Comparison of ENCODE assay signal across 11 cellular contexts in genomic region chr6:130261558-130261957, GRCh38. TPM values are rescaled to one million over a fixed set of nuclear protein-coding genes. Genes with fewer than 3 reads are reported as not detected.
A peak's percentile ranks its signal among the peaks of the same experiment; 100 is the strongest.
DNase-seq lines count a peak whose midpoint lies in the region; ATAC-seq, FAIRE-seq and TF ChIP-seq lines count a peak whose summit lies in the region.
"Not testable (repeated sequence)": the region's sequence is repeated elsewhere in the genome, so short reads cannot be mapped to it uniquely, and the experiment has no call there.
"Had no signal": no experiment of that assay in that cellular context is flagged by ENCODE, and none has a peak within 500 bp of the region (broad histone marks: within the 10 kb centered on the region; RNA-seq: fewer than 3 reads in every experiment).

No MANE protein-coding gene starts in this region.

- TF ChIP-seq CTCF in A549 (IDR thresholded peaks at IDR 0.05); GM06990 (IDR thresholded peaks at IDR 0.05; ENCODE audit: insufficient read depth, low read length, poor library complexity, severe bottlenecking); activated B cell treated with CpG ODN at 0.5 μM for 24 hours (IDR thresholded peaks at IDR 0.05); endodermal cell (conservative IDR thresholded peaks at IDR 0.05); natural killer cell (IDR thresholded peaks at IDR 0.05): not testable (repeated sequence)

- CTCF ChIA-PET in A549 (lab: Yijun Ruan, JAX); activated B cell treated with CpG ODN at 0.5 μM for 24 hours (lab: Charles Lee); activated CD8-positive, alpha-beta memory T cell treated with anti-CD3 and anti-CD28 coated beads, Interleukin-2, amount 10 ng/mL, durations not matched to agents 7 days and 5 days (lab: Charles Lee): not testable (repeated sequence)

- ATAC-seq in A549; activated B cell treated with CpG ODN at 0.5 μM for 24 hours (ENCODE audit: low read depth); activated CD8-positive, alpha-beta memory T cell treated with anti-CD3 and anti-CD28 coated beads, Interleukin-2, amount 10 ng/mL, durations not matched to agents 7 days and 5 days; natural killer cell: not testable (repeated sequence)

- not testable (repeated sequence) for DNase-seq in A549 (ENCODE audit: low read depth in 1 of 2, low spot score in 1 of 2); GM06990 (ENCODE audit: extremely low read depth, insufficient read length); MG63; activated B cell treated with CpG ODN at 0.5 μM for 24 hours; activated CD8-positive, alpha-beta memory T cell treated with anti-CD3 and anti-CD28 coated beads, Interleukin-2, amount 10 ng/mL, durations not matched to agents 7 days and 5 days; endodermal cell; natural killer cell

- H3K27ac Mint-ChIP-seq in activated B cell treated with CpG ODN at 0.5 μM for 24 hours (peak overlapping the region; percentile 95), natural killer cell (peak overlapping the region; percentile 87 to 88)
- H3K27ac Mint-ChIP-seq in activated CD8-positive, alpha-beta memory T cell treated with anti-CD3 and anti-CD28 coated beads, Interleukin-2, amount 10 ng/mL, durations not matched to agents 7 days and 5 days: peak overlapping the region; percentile 89
- H3K27ac Mint-ChIP-seq in activated naive CD4-positive, alpha-beta T cell treated with anti-CD3 and anti-CD28 coated beads, Interleukin-2, amount 50 U/mL, for 24 hours; endodermal cell: not testable (repeated sequence)

- not testable (repeated sequence) for H3K27ac ChIP-seq in A549; endodermal cell (ENCODE audit: low read depth, low read length)

- not testable (repeated sequence) for TF ChIP-seq POLR2A in A549 (IDR thresholded peaks at IDR 0.05; ENCODE audit: low read length)

- H3K4me3 Mint-ChIP-seq in activated B cell treated with CpG ODN at 0.5 μM for 24 hours: peak overlapping the region; percentile 85
- peak overlapping the region; percentile 82 for H3K4me3 Mint-ChIP-seq in activated CD8-positive, alpha-beta memory T cell treated with anti-CD3 and anti-CD28 coated beads, Interleukin-2, amount 10 ng/mL, durations not matched to agents 7 days and 5 days
- H3K4me3 Mint-ChIP-seq in activated naive CD4-positive, alpha-beta T cell treated with anti-CD3 and anti-CD28 coated beads, Interleukin-2, amount 50 U/mL, for 24 hours: peak overlapping the region; percentile 53
- not testable (repeated sequence) for H3K4me3 Mint-ChIP-seq in endodermal cell
- peak overlapping the region; percentile 92 for H3K4me3 Mint-ChIP-seq in natural killer cell

- H3K4me1 Mint-ChIP-seq in activated B cell treated with CpG ODN at 0.5 μM for 24 hours: peaks cover 46% of the 10 kb centered on the region
- H3K4me1 Mint-ChIP-seq in activated CD8-positive, alpha-beta memory T cell treated with anti-CD3 and anti-CD28 coated beads, Interleukin-2, amount 10 ng/mL, durations not matched to agents 7 days and 5 days: peaks cover 48% of the 10 kb centered on the region
- peaks cover 29% of the 10 kb centered on the region for H3K4me1 Mint-ChIP-seq in activated naive CD4-positive, alpha-beta T cell treated with anti-CD3 and anti-CD28 coated beads, Interleukin-2, amount 50 U/mL, for 24 hours
- H3K4me1 Mint-ChIP-seq in endodermal cell: not testable (repeated sequence)
- peaks cover 35 to 39% of the 10 kb centered on the region in 2 donors for H3K4me1 Mint-ChIP-seq in natural killer cell

- not testable (repeated sequence) for H3K4me1 ChIP-seq in A549; endodermal cell (ENCODE audit: control insufficient read depth, insufficient read depth, low read length)

- not testable (repeated sequence) for TF ChIP-seq EP300 in A549 (IDR thresholded peaks at IDR 0.05)

- POLR2A ChIA-PET in A549 (lab: Yijun Ruan, JAX); activated B cell treated with CpG ODN at 0.5 μM for 24 hours (lab: Charles Lee): not testable (repeated sequence)

- H3K9ac ChIP-seq in endodermal cell (ENCODE audit: extremely low read depth, low read length, poor library complexity, severe bottlenecking): not testable (repeated sequence)

- WGBS in A549 (ENCODE audit: missing lambda C conversion rate): 57% methylated on average over 3 of the region's 3 CpGs
- 81 to 100% methylated on average over 1 to 3 of the region's 3 CpGs for WGBS in endodermal cell (ENCODE audit: insufficient coverage in 1 of 2, insufficient read length in 1 of 2), 2 experiments

- not testable (repeated sequence) for TF ChIP-seq RAD21 in A549 (conservative IDR thresholded peaks at IDR 0.05 in 1 of 2, IDR thresholded peaks at IDR 0.05 in 1 of 2)

- not testable (repeated sequence) for H3K9me3 Mint-ChIP-seq in activated B cell treated with CpG ODN at 0.5 μM for 24 hours; activated CD8-positive, alpha-beta memory T cell treated with anti-CD3 and anti-CD28 coated beads, Interleukin-2, amount 10 ng/mL, durations not matched to agents 7 days and 5 days (ENCODE audit: low read depth); activated naive CD4-positive, alpha-beta T cell treated with anti-CD3 and anti-CD28 coated beads, Interleukin-2, amount 50 U/mL, for 24 hours; natural killer cell
- peaks cover 66% of the 10 kb centered on the region for H3K9me3 Mint-ChIP-seq in endodermal cell

- H3K36me3 ChIP-seq in GM06990 (ENCODE audit: control insufficient read depth, insufficient read depth, low read length); MG63; endodermal cell (ENCODE audit: control insufficient read depth, insufficient read depth, low read length): not testable (repeated sequence)

- H3K4me3 ChIP-seq in A549: not testable (repeated sequence)
- peak overlapping the region; percentile 62 for H3K4me3 ChIP-seq in GM06990 (replicated peaks; ENCODE audit: low read depth, low read length)
- H3K4me3 ChIP-seq in MG63: peak overlapping the region; percentile 45; the same call in 1 of the 2 replicates
- H3K4me3 ChIP-seq in endodermal cell (ENCODE audit: low read length): peak overlapping the region; percentile 40

- H3K27me3 ChIP-seq in GM06990 (replicated peaks; ENCODE audit: control insufficient read depth, insufficient read depth, low read length); MG63; endodermal cell (ENCODE audit: control insufficient read depth, insufficient read depth, low read length, poor library complexity, severe bottlenecking): not testable (repeated sequence)

- peak overlapping the region; percentile 63; the same call in 2 of the 3 replicates for H3K4me2 ChIP-seq in A549

- H3K27me3 Mint-ChIP-seq in activated B cell treated with CpG ODN at 0.5 μM for 24 hours; activated CD8-positive, alpha-beta memory T cell treated with anti-CD3 and anti-CD28 coated beads, Interleukin-2, amount 10 ng/mL, durations not matched to agents 7 days and 5 days; activated naive CD4-positive, alpha-beta T cell treated with anti-CD3 and anti-CD28 coated beads, Interleukin-2, amount 50 U/mL, for 24 hours; endodermal cell (ENCODE audit: insufficient read depth); natural killer cell (ENCODE audit: low read depth in 2 of 2): not testable (repeated sequence)

- intact Hi-C loops in activated B cell treated with CpG ODN at 0.5 μM for 24 hours (cut with micrococcal nuclease) (loop anchor here (2.0 to 10.0 kb wide), 3 partner anchors 21 to 387 kb away; no protein-coding TSS in a partner anchor), natural killer cell (cut with micrococcal nuclease) (loop anchor here (5.0 kb wide), 1 partner anchor 39 kb away; the partner anchor contains the start of gene SAMD3)

- H3K36me3 Mint-ChIP-seq in activated B cell treated with CpG ODN at 0.5 μM for 24 hours (ENCODE audit: low read depth); activated naive CD4-positive, alpha-beta T cell treated with anti-CD3 and anti-CD28 coated beads, Interleukin-2, amount 50 U/mL, for 24 hours; natural killer cell: not testable (repeated sequence)
- H3K36me3 Mint-ChIP-seq in activated CD8-positive, alpha-beta memory T cell treated with anti-CD3 and anti-CD28 coated beads, Interleukin-2, amount 10 ng/mL, durations not matched to agents 7 days and 5 days: peaks cover 41% of the 10 kb centered on the region
- peaks cover 17% of the 10 kb centered on the region for H3K36me3 Mint-ChIP-seq in endodermal cell (ENCODE audit: low read depth)

- not testable (repeated sequence) for FAIRE-seq in A549 (lab: Jason Lieb, UNC)

- not testable (repeated sequence) for H3K9me3 ChIP-seq in A549, MG63
- peaks cover 43% of the 10 kb centered on the region for H3K9me3 ChIP-seq in endodermal cell (ENCODE audit: control insufficient read depth, low read length)

RNA-seq across cellular contexts. Expression of gene SAMD3, which starts 38.8 kb away (rescaled TPM):
- polyA plus RNA-seq in A549 (2011; rRNA removed) (not detected in 2 replicates), A549 (2017; fragmentation: RNase III; extraction: RNeasy Plus Mini Kit Qiagen cat#74134 plus additional on column Dnase treatment) (not detected in 3 replicates)
- polyA plus RNA-seq in A549 (2012; cell fraction: cytosol; rRNA removed): not detected in 2 replicates
- not detected in 2 replicates for polyA plus RNA-seq in A549 (2012; cell fraction: nucleus; rRNA removed)
- not detected in 2 replicates for polyA minus RNA-seq in A549 (2011; rRNA and poly(A)+ RNA removed)
- not detected in 2 replicates for total RNA-seq in MG63 (2014; rRNA removed; shearing (Covaris generic); ENCODE audit: low replicate concordance)
- total RNA-seq in activated B cell treated with CpG ODN at 0.5 μM for 24 hours (0.37 TPM in 1 of 2 replicates, not detected in the other), endodermal cell (10 to 100 TPM; 41.3 to 44.8 TPM), natural killer cell (100 to 1,000 TPM; 322 to 413 (median 339) TPM)
- total RNA-seq in activated CD8-positive, alpha-beta memory T cell treated with anti-CD3 and anti-CD28 coated beads, Interleukin-2, amount 10 ng/mL, durations not matched to agents 7 days and 5 days: 10 to 100 TPM; 14.3 to 47.9 TPM
- 5.7 TPM for polyA plus RNA-seq in endodermal cell (2013, experiment 1 of 2)
- 6.5 TPM for polyA plus RNA-seq in endodermal cell (2013, experiment 2 of 2)
- total RNA-seq: K562, NCI-H460, OCI-LY7 had no signal

Comparison
In these comparisons a context has a peak if more than half of its experiments do, and no peak if none do; other contexts are left out.
1. RNA of gene SAMD3, which starts 38.8 kb away (total RNA-seq): 322 to 413 TPM in natural killer cell, 14.3 to 47.9 TPM in activated CD8-positive, alpha-beta memory T cell treated with anti-CD3 and anti-CD28 coated beads, Interleukin-2, amount 10 ng/mL, durations not matched to agents 7 days and 5 days and 41.3 to 44.8 TPM in endodermal cell; 0.37 TPM in activated B cell treated with CpG ODN at 0.5 μM for 24 hours and not detected in MG63; every median in the first group is over 10 times any median in the second.